Comparison of ENCODE assay signal across 17 cellular contexts in the genomic region with DNA sequence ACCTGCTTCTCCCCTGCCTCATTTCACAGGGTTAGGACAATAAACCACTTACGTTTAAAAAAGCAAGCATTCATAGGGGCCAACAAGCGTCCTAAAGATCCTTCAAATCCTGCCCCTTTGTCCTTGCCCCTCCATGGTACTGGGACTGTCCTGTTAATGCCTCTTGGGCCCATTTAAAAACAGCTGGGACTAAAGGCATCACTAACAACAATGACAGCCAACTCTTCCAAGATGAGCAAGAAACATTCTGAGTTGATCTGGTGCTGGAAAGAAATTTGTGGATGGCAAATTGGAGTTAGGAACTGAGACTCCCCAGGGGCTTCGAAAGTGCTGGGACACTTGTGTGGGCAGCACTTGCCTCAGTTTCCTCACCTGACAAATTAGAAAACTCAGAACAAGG.
A peak's percentile ranks its signal among the peaks of the same experiment; 100 is the strongest.
DNase-seq lines count a peak whose midpoint lies in the region; ATAC-seq and TF ChIP-seq lines count a peak whose summit lies in the region.
"Had no signal": no experiment of that assay in that cellular context is flagged by ENCODE, and none has a peak within 500 bp of the region (broad histone marks: within the 10 kb centered on the region; RNA-seq: fewer than 3 reads in every experiment).

No MANE protein-coding gene starts in this region.

- no peaks in the 10 kb centered on the region for H3F3A ChIP-seq in Loucy (ENCODE audit: low read depth)

- H3K4me2 ChIP-seq in BLaER1: peak overlapping the region; percentile 97
- peak overlapping the region; percentile 61 for H3K4me2 ChIP-seq in Loucy (ENCODE audit: low read depth, low read length, poor library complexity, severe bottlenecking)

- H3K79me2 ChIP-seq in Loucy (ENCODE audit: insufficient read depth, low read length): peaks cover 58% of the 10 kb centered on the region

- H3K36me3 Mint-ChIP-seq in brain (peaks cover 71% of the 10 kb centered on the region), osteocyte (ENCODE audit: unreplicated experiment) (peaks cover 46% of the 10 kb centered on the region)
- H3K36me3 Mint-ChIP-seq in natural killer cell treated with Interleukin-12 subunit alpha and Interleukin-12 subunit beta and Interleukin-15 and Interleukin-18, amount 100 ng/mL, for 72 hours: peaks cover 6% of the 10 kb centered on the region

- no peak overlapping the region for H2AFZ ChIP-seq in Loucy (ENCODE audit: low read length)

- H3K9ac ChIP-seq in BLaER1 (peak overlapping the region; percentile 91), Loucy (ENCODE audit: low read depth, low read length, poor library complexity, severe bottlenecking) (peak overlapping the region; percentile 39)

- H3K4me1 Mint-ChIP-seq in brain (peaks cover 43% of the 10 kb centered on the region), osteocyte (ENCODE audit: unreplicated experiment) (peaks cover 30% of the 10 kb centered on the region)
- H3K4me1 Mint-ChIP-seq in natural killer cell treated with Interleukin-12 subunit alpha and Interleukin-12 subunit beta and Interleukin-15 and Interleukin-18, amount 100 ng/mL, for 72 hours (ENCODE audit: low read depth in 2 of 2): peaks cover 29 to 39% of the 10 kb centered on the region in 2 donors

- H3K27me3 ChIP-seq in BLaER1: no peaks in the 10 kb centered on the region
- no peaks in the 10 kb centered on the region for H3K27me3 ChIP-seq in Loucy (ENCODE audit: insufficient read depth, low read length, poor library complexity, severe bottlenecking)

- no peaks in the 10 kb centered on the region for H4K20me1 ChIP-seq in BLaER1
- H4K20me1 ChIP-seq in Loucy (ENCODE audit: insufficient read depth, low read length, poor library complexity, severe bottlenecking): peaks cover 32% of the 10 kb centered on the region

- H3K9me3 ChIP-seq in BLaER1: no peaks in the 10 kb centered on the region
- no peaks in the 10 kb centered on the region for H3K9me3 ChIP-seq in Loucy (ENCODE audit: insufficient read depth, low read depth, low read length)

- no peak for TF ChIP-seq CTCF in Loucy (conservative IDR thresholded peaks at IDR 0.05; ENCODE audit: low read length)
- no peak for TF ChIP-seq CTCF in brain (conservative IDR thresholded peaks at IDR 0.05)
- TF ChIP-seq CTCF in osteocyte (IDR thresholded peaks at IDR 0.05): no peak

- H3K27me3 Mint-ChIP-seq in brain: no peaks in the 10 kb centered on the region
- H3K27me3 Mint-ChIP-seq in osteocyte (ENCODE audit: unreplicated experiment): no peaks in the 10 kb centered on the region
- H3K27me3 Mint-ChIP-seq in natural killer cell treated with Interleukin-12 subunit alpha and Interleukin-12 subunit beta and Interleukin-15 and Interleukin-18, amount 100 ng/mL, for 72 hours: no peaks in the 10 kb centered on the region
- H3K27me3 Mint-ChIP-seq: activated CD8-positive, alpha-beta memory T cell treated with anti-CD3 and anti-CD28 coated beads, Interleukin-2, amount 10 ng/mL, durations not matched to agents 7 days and 5 days; naive thymus-derived CD8-positive, alpha-beta T cell; progenitor cell of endocrine pancreas had no signal

- DNase-seq in osteocyte (ENCODE audit: extremely low spot score, unreplicated experiment): no peak
- DNase-seq in glomerular visceral epithelial cell (ENCODE audit: extremely low spot score): no peak
- no peak for DNase-seq in natural killer cell treated with Interleukin-12 subunit alpha and Interleukin-12 subunit beta and Interleukin-15 and Interleukin-18, amount 100 ng/mL, for 72 hours (ENCODE audit: low spot score)
- DNase-seq in NCI-H146 treated with DMSO at 0.1 percent for 48 hours (lab: John Stamatoyannopoulos, UW; ENCODE audit: unreplicated experiment): no peak
- DNase-seq: activated CD8-positive, alpha-beta memory T cell treated with anti-CD3 and anti-CD28 coated beads, Interleukin-2, amount 10 ng/mL, durations not matched to agents 7 days and 5 days; activated effector memory CD4-positive, alpha-beta T cell treated with anti-CD3 and anti-CD28 coated beads, Interleukin-2, amount 50 U/mL, for 16 hours; amniotic stem cell; CD8-positive, alpha-beta T cell; naive thymus-derived CD8-positive, alpha-beta T cell; NCI-H1417 treated with DMSO at 0.1 percent for 48 hours; NCI-H226 had no signal

- H3K27ac Mint-ChIP-seq in brain (peak overlapping the region in 4 of 5 experiments; percentile 82 to 98 (median 89)), osteocyte (ENCODE audit: unreplicated experiment) (peak overlapping the region; percentile 64)
- no peak overlapping the region for H3K27ac Mint-ChIP-seq in natural killer cell treated with Interleukin-12 subunit alpha and Interleukin-12 subunit beta and Interleukin-15 and Interleukin-18, amount 100 ng/mL, for 72 hours
- H3K27ac Mint-ChIP-seq: activated CD8-positive, alpha-beta memory T cell treated with anti-CD3 and anti-CD28 coated beads, Interleukin-2, amount 10 ng/mL, durations not matched to agents 7 days and 5 days; CD8-positive, alpha-beta T cell; progenitor cell of endocrine pancreas had no signal

- H3K4me1 ChIP-seq in BLaER1: peaks cover 98% of the 10 kb centered on the region
- peaks cover 3% of the 10 kb centered on the region for H3K4me1 ChIP-seq in Loucy (ENCODE audit: insufficient read depth, low read length, poor library complexity, severe bottlenecking)

- H3K4me3 Mint-ChIP-seq in brain: no peak overlapping the region
- no peak overlapping the region for H3K4me3 Mint-ChIP-seq in osteocyte (ENCODE audit: unreplicated experiment)
- H3K4me3 Mint-ChIP-seq in natural killer cell treated with Interleukin-12 subunit alpha and Interleukin-12 subunit beta and Interleukin-15 and Interleukin-18, amount 100 ng/mL, for 72 hours: no peak overlapping the region
- H3K4me3 Mint-ChIP-seq: activated CD8-positive, alpha-beta memory T cell treated with anti-CD3 and anti-CD28 coated beads, Interleukin-2, amount 10 ng/mL, durations not matched to agents 7 days and 5 days; CD8-positive, alpha-beta T cell; naive thymus-derived CD8-positive, alpha-beta T cell had no signal

- no peak for ATAC-seq in HG03095 (IDR thresholded peaks at IDR 0.05; ENCODE audit: unreplicated experiment)
- ATAC-seq in natural killer cell treated with Interleukin-12 subunit alpha and Interleukin-12 subunit beta and Interleukin-15 and Interleukin-18, amount 100 ng/mL, for 72 hours: no peak
- ATAC-seq: activated CD4-positive, CD25-positive, alpha-beta regulatory T cell treated with anti-CD3 and anti-CD28 coated beads, Interleukin-2, amount 50 U/mL, for 24 hours; activated CD8-positive, alpha-beta memory T cell treated with anti-CD3 and anti-CD28 coated beads, Interleukin-2, amount 10 ng/mL, durations not matched to agents 7 days and 5 days; CD8-positive, alpha-beta T cell; naive thymus-derived CD8-positive, alpha-beta T cell had no signal

- H3K36me3 ChIP-seq in BLaER1 (peaks cover 62% of the 10 kb centered on the region), Loucy (ENCODE audit: insufficient read depth, low read length) (peaks cover 93% of the 10 kb centered on the region)

- H3K4me3 ChIP-seq in BLaER1 (peak overlapping the region; percentile 67), Loucy (ENCODE audit: low read length, poor library complexity, severe bottlenecking) (peak overlapping the region; percentile 39)

- peak overlapping the region; percentile 96 for H3K27ac ChIP-seq in BLaER1

- H3K9me2 ChIP-seq in Loucy (replicated peaks; ENCODE audit: low read depth, low read length): no peaks in the 10 kb centered on the region

- H3K9me3 Mint-ChIP-seq in brain (no peaks in the 10 kb centered on the region), osteocyte (ENCODE audit: unreplicated experiment) (no peaks in the 10 kb centered on the region)
- H3K9me3 Mint-ChIP-seq in natural killer cell treated with Interleukin-12 subunit alpha and Interleukin-12 subunit beta and Interleukin-15 and Interleukin-18, amount 100 ng/mL, for 72 hours: no peaks in the 10 kb centered on the region
- H3K9me3 Mint-ChIP-seq: CD8-positive, alpha-beta T cell; naive thymus-derived CD8-positive, alpha-beta T cell had no signal

Comparison
In these comparisons a context has a peak if more than half of its experiments do, and no peak if none do; other contexts are left out.
1. H3K27ac Mint-ChIP-seq: peak in brain (4 of 5) and osteocyte (single experiment); none in natural killer cell treated with Interleukin-12 subunit alpha and Interleukin-12 subunit beta and Interleukin-15 and Interleukin-18, amount 100 ng/mL, for 72 hours (0 of 2).